In the genomic region with DNA sequence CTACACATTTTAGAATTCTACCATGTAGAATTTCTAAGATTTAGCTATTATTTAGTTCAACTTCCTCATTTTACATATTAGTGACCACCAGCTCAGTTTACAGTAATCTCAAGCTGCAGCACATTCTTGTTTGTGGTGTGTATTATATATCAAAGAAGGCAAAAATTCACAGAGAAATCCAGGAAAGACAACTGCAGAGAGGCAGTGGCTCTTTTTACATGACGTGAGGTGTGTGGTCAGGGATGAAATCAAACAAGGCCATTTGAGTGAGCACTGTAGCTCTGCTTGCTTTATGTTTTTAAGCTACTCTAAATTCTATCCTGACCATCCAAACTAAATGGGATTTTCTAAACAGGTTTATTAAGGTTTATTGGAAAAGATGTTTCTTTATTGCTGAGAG, we compare ENCODE assay signal across 31 cellular contexts.
"Had no signal": no experiment of that assay in that cellular context is flagged by ENCODE, and none has a peak within 500 bp of the region (broad histone marks: within the 10 kb centered on the region; RNA-seq: fewer than 3 reads in every experiment).

No MANE protein-coding gene starts in this region.

- H3K27me3 Mint-ChIP-seq: activated CD8-positive, alpha-beta T cell treated with anti-CD3 and anti-CD28 coated beads for 36 hours had no signal

- H3K4me3 ChIP-seq: ascending aorta, cardiac muscle cell, PC-9 had no signal

- DNase-seq: activated CD4-positive, alpha-beta T cell treated with anti-CD3 and anti-CD28 coated beads for 1 hour; activated CD4-positive, alpha-beta T cell treated with anti-CD3 and anti-CD28 coated beads for 48 hours; activated CD4-positive, CD25-positive, alpha-beta regulatory T cell; activated CD8-positive, alpha-beta T cell treated with anti-CD3 and anti-CD28 coated beads for 36 hours; activated gamma-delta T cell; activated naive CD4-positive, alpha-beta T cell treated with Interleukin-2 at 50 U/mL for 16 hours; activated naive CD8-positive, alpha-beta T cell treated with anti-CD3 and anti-CD28 coated beads, Interleukin-2, amount 10 ng/mL, durations not matched to agents 7 days and 5 days; activated T-cell treated with anti-CD3 and anti-CD28 coated beads, Interleukin-2, amount 50 U/mL, for 24 hours; amygdala; KG1; MM.1S; MV-4-11; NCI-H1092; NCI-H1436 treated with DMSO at 0.1 percent for 48 hours; NCI-H1694 treated with DMSO at 0.1 percent for 48 hours; NCI-H2029; NCI-H345; NCI-H524 treated with DMSO at 0.1 percent for 48 hours; NK-92 treated with Interleukin-12 subunit alpha and Interleukin-12 subunit beta, amount 100 ng/mL, for 24 hours; PC-9; SIG-M5; WERI-Rb-1 had no signal

- H3K36me3 Mint-ChIP-seq: activated naive CD4-positive, alpha-beta T cell treated with anti-CD3 and anti-CD28 coated beads, Interleukin-2, amount 50 U/mL, for 24 hours; activated naive CD8-positive, alpha-beta T cell treated with anti-CD3 and anti-CD28 coated beads, Interleukin-2, amount 10 ng/mL, durations not matched to agents 7 days and 5 days had no signal

- H3K27me3 ChIP-seq: ascending aorta, cardiac muscle cell had no signal

- H3K27ac ChIP-seq: ascending aorta, cardiac muscle cell, PC-9, RWPE1, WERI-Rb-1 had no signal

- H3K4me3 Mint-ChIP-seq: activated CD8-positive, alpha-beta T cell treated with anti-CD3 and anti-CD28 coated beads for 36 hours; activated naive CD4-positive, alpha-beta T cell treated with anti-CD3 and anti-CD28 coated beads, Interleukin-2, amount 50 U/mL, for 24 hours; activated naive CD8-positive, alpha-beta T cell treated with anti-CD3 and anti-CD28 coated beads, Interleukin-2, amount 10 ng/mL, durations not matched to agents 7 days and 5 days; activated T-cell treated with anti-CD3 and anti-CD28 coated beads, Interleukin-2, amount 50 U/mL, for 24 hours; central memory CD8-positive, alpha-beta T cell; T-helper 1 cell treated with Interleukin-12 subunit alpha and Interleukin-12 subunit beta and Interleukin-4 antibody, amounts not matched to agents 30 μg/mL and 1 μg/mL, for 36 hours; T-helper 2 cell treated with Interferon-gamma antibody and Interleukin-4, amounts not matched to agents 5 μg/mL and 100 μg/mL, for 36 hours had no signal

- H3K4me1 Mint-ChIP-seq: activated naive CD4-positive, alpha-beta T cell treated with anti-CD3 and anti-CD28 coated beads, Interleukin-2, amount 50 U/mL, for 24 hours; activated naive CD8-positive, alpha-beta T cell treated with anti-CD3 and anti-CD28 coated beads, Interleukin-2, amount 10 ng/mL, durations not matched to agents 7 days and 5 days; central memory CD8-positive, alpha-beta T cell had no signal

- H3K9me3 ChIP-seq: ascending aorta had no signal

- H3K36me3 ChIP-seq: ascending aorta, cardiac muscle cell, WERI-Rb-1 had no signal

- H2AFZ ChIP-seq: PC-9 had no signal

- H3K4me2 ChIP-seq: PC-9 had no signal

- H3K9me3 Mint-ChIP-seq: activated CD8-positive, alpha-beta T cell treated with anti-CD3 and anti-CD28 coated beads for 36 hours; activated T-helper 2 cell treated with anti-CD3 and anti-CD28 coated beads, Interferon-gamma antibody, Interleukin-2, Interleukin-4, amounts not matched to agents 10 μg/mL and 5 μg/mL and 100 μg/mL, durations not matched to agents 14 hours and 24 hours and 36 hours; T-helper 1 cell treated with Interleukin-12 subunit alpha and Interleukin-12 subunit beta and Interleukin-4 antibody, amounts not matched to agents 30 μg/mL and 1 μg/mL, for 36 hours; T-helper 2 cell treated with Interferon-gamma antibody and Interleukin-4, amounts not matched to agents 5 μg/mL and 100 μg/mL, for 36 hours had no signal

- H3K27ac Mint-ChIP-seq: activated CD8-positive, alpha-beta T cell treated with anti-CD3 and anti-CD28 coated beads for 36 hours; activated naive CD4-positive, alpha-beta T cell treated with anti-CD3 and anti-CD28 coated beads, Interleukin-2, amount 50 U/mL, for 24 hours; activated naive CD8-positive, alpha-beta T cell treated with anti-CD3 and anti-CD28 coated beads, Interleukin-2, amount 10 ng/mL, durations not matched to agents 7 days and 5 days; activated T-cell treated with anti-CD3 and anti-CD28 coated beads, Interleukin-2, amount 50 U/mL, for 24 hours; activated T-helper 2 cell treated with anti-CD3 and anti-CD28 coated beads, Interferon-gamma antibody, Interleukin-2, Interleukin-4, amounts not matched to agents 10 μg/mL and 5 μg/mL and 100 μg/mL, durations not matched to agents 14 hours and 24 hours and 36 hours; T-helper 1 cell treated with Interleukin-12 subunit alpha and Interleukin-12 subunit beta and Interleukin-4 antibody, amounts not matched to agents 30 μg/mL and 1 μg/mL, for 36 hours; T-helper 2 cell treated with Interferon-gamma antibody and Interleukin-4, amounts not matched to agents 5 μg/mL and 100 μg/mL, for 36 hours had no signal

- ATAC-seq: activated CD8-positive, alpha-beta T cell treated with anti-CD3 and anti-CD28 coated beads for 36 hours; Right ventricle myocardium inferior had no signal
